ENCODE assay signal across 12 cellular contexts in genomic region chr3:128808672-128809071, GRCh38.
DNase-seq lines count a peak whose midpoint lies in the region; ATAC-seq and TF ChIP-seq lines count a peak whose summit lies in the region.
"Had no signal": no experiment of that assay in that cellular context is flagged by ENCODE, and none has a peak within 500 bp of the region (broad histone marks: within the 10 kb centered on the region; RNA-seq: fewer than 3 reads in every experiment).

No MANE protein-coding gene starts in this region.

- H3K27me3 ChIP-seq in HL-60 (ENCODE audit: insufficient read depth, poor library complexity, severe bottlenecking), result no peaks in the 10 kb centered on the region
- H3K27me3 ChIP-seq in left ventricle myocardium inferior (ENCODE audit: low read depth), result no peaks in the 10 kb centered on the region

- H3K4me3 ChIP-seq in HL-60 (replicated peaks; ENCODE audit: insufficient read depth, low read length) (no peak overlapping the region), left ventricle myocardium inferior (no peak overlapping the region)

- H3K27ac ChIP-seq in HL-60 (replicated peaks) (peak overlapping the region; percentile 61), left ventricle myocardium inferior (replicated peaks) (peak overlapping the region; percentile 89)

- no peak overlapping the region for H3K4me3 Mint-ChIP-seq in stimulated activated effector memory CD8-positive, alpha-beta T cell treated with anti-CD3 and anti-CD28 coated beads, Interleukin-12 subunit alpha, Interleukin-12 subunit beta, amount 100 ng/mL, for 72 hours

- H3K27ac Mint-ChIP-seq in activated naive CD4-positive, alpha-beta T cell treated with anti-CD3 and anti-CD28 coated beads, Interleukin-2, amount 50 U/mL, for 72 hours, result peak overlapping the region; percentile 33 to 58
- peak overlapping the region; percentile 77 for H3K27ac Mint-ChIP-seq in stimulated activated effector memory CD8-positive, alpha-beta T cell treated with anti-CD3 and anti-CD28 coated beads, Interleukin-12 subunit alpha, Interleukin-12 subunit beta, amount 100 ng/mL, for 72 hours

- H3K9me3 Mint-ChIP-seq in activated naive CD4-positive, alpha-beta T cell treated with anti-CD3 and anti-CD28 coated beads, Interleukin-2, amount 50 U/mL, for 72 hours, result no peaks in the 10 kb centered on the region
- H3K9me3 Mint-ChIP-seq in stimulated activated effector memory CD8-positive, alpha-beta T cell treated with anti-CD3 and anti-CD28 coated beads, Interleukin-12 subunit alpha, Interleukin-12 subunit beta, amount 100 ng/mL, for 72 hours, result no peaks in the 10 kb centered on the region

- no peaks in the 10 kb centered on the region for H3K9me3 ChIP-seq in left ventricle myocardium inferior (replicated peaks)

- H3K4me1 ChIP-seq in left ventricle myocardium inferior, result peaks cover 98% of the 10 kb centered on the region

- no peak for ATAC-seq in activated naive CD4-positive, alpha-beta T cell treated with anti-CD3 and anti-CD28 coated beads, Interleukin-2, amount 50 U/mL, for 72 hours
- no peak for ATAC-seq in stimulated activated effector memory CD8-positive, alpha-beta T cell treated with anti-CD3 and anti-CD28 coated beads, Interleukin-12 subunit alpha, Interleukin-12 subunit beta, amount 100 ng/mL, for 72 hours
- no peak for ATAC-seq in HG03095 (IDR thresholded peaks at IDR 0.05; ENCODE audit: unreplicated experiment)

- peaks cover 45% of the 10 kb centered on the region for H3K4me1 Mint-ChIP-seq in stimulated activated effector memory CD8-positive, alpha-beta T cell treated with anti-CD3 and anti-CD28 coated beads, Interleukin-12 subunit alpha, Interleukin-12 subunit beta, amount 100 ng/mL, for 72 hours

- DNase-seq in HL-60 (ENCODE audit: low read depth in 1 of 2, low spot score in 1 of 2) (no peak), left ventricle myocardium inferior (no peak), HuH-7.5 (ENCODE audit: low spot score) (no peak), OCI-M2 (lab: John Stamatoyannopoulos, UW; ENCODE audit: unreplicated experiment) (no peak)
- DNase-seq in activated naive CD4-positive, alpha-beta T cell treated with anti-CD3 and anti-CD28 coated beads, Interleukin-2, amount 50 U/mL, for 72 hours (ENCODE audit: low spot score in 2 of 2), result no peak
- no peak for DNase-seq in stimulated activated effector memory CD8-positive, alpha-beta T cell treated with anti-CD3 and anti-CD28 coated beads, Interleukin-12 subunit alpha, Interleukin-12 subunit beta, amount 100 ng/mL, for 72 hours (ENCODE audit: low spot score in 2 of 2)
- DNase-seq: COR-L47; NCI-H1105; NCI-H510A; stimulated activated CD4-positive, alpha-beta T cell treated with anti-CD3 and anti-CD28 coated beads, Interleukin-4, amount 100 ng/mL, for 4 hours; stimulated activated naive CD4-positive, alpha-beta T cell had no signal

- TF ChIP-seq CTCF in HL-60 (IDR thresholded peaks at IDR 0.05; ENCODE audit: insufficient read depth, low read length) (no peak), left ventricle myocardium inferior (IDR thresholded peaks at IDR 0.05; ENCODE audit: borderline replicate concordance) (no peak)

- H3K36me3 Mint-ChIP-seq in activated naive CD4-positive, alpha-beta T cell treated with anti-CD3 and anti-CD28 coated beads, Interleukin-2, amount 50 U/mL, for 72 hours, result peaks cover 14 to 43% of the 10 kb centered on the region in 2 donors
- peaks cover 88% of the 10 kb centered on the region for H3K36me3 Mint-ChIP-seq in stimulated activated effector memory CD8-positive, alpha-beta T cell treated with anti-CD3 and anti-CD28 coated beads, Interleukin-12 subunit alpha, Interleukin-12 subunit beta, amount 100 ng/mL, for 72 hours

- intact Hi-C loops in left ventricle myocardium inferior (cut with micrococcal nuclease), result no loop called here

- peaks cover 66% of the 10 kb centered on the region for H3K36me3 ChIP-seq in left ventricle myocardium inferior
